12 cellular contexts compared by ENCODE assay signal in genomic region chr19:18559685-18560084, GRCh38. TPM values are rescaled to one million over a fixed set of nuclear protein-coding genes. Genes with fewer than 3 reads are reported as not detected.
DNase-seq lines count a peak whose midpoint lies in the region; ATAC-seq and TF ChIP-seq lines count a peak whose summit lies in the region.
"Had no signal": no experiment of that assay in that cellular context is flagged by ENCODE, and none has a peak within 500 bp of the region (broad histone marks: within the 10 kb centered on the region; RNA-seq: fewer than 3 reads in every experiment).

No MANE protein-coding gene starts in this region.

- no peak for TF ChIP-seq POLR2A in spleen (IDR thresholded peaks at IDR 0.05)

- H3K9me3 Mint-ChIP-seq in activated CD4-positive, alpha-beta T cell treated with anti-CD3 and anti-CD28 coated beads, Interleukin-2, amount 10 ng/mL, durations not matched to agents 7 days and 5 days, result no peaks in the 10 kb centered on the region

- no peak for TF ChIP-seq CTCF in RWPE1 (conservative IDR thresholded peaks at IDR 0.05; ENCODE audit: low read depth)
- TF ChIP-seq CTCF in spleen (IDR thresholded peaks at IDR 0.05 in 8 of 11, conservative IDR thresholded peaks at IDR 0.05 in 3 of 11), result no peak
- TF ChIP-seq CTCF in GM20000 (IDR thresholded peaks at IDR 0.05; ENCODE audit: extremely low read depth, missing control alignments), result no peak

- peak overlapping the region; percentile 83 for H3K4me3 Mint-ChIP-seq in activated CD4-positive, alpha-beta T cell treated with anti-CD3 and anti-CD28 coated beads, Interleukin-2, amount 10 ng/mL, durations not matched to agents 7 days and 5 days

- H3K4me1 Mint-ChIP-seq in activated CD4-positive, alpha-beta T cell treated with anti-CD3 and anti-CD28 coated beads, Interleukin-2, amount 10 ng/mL, durations not matched to agents 7 days and 5 days, result peaks cover 27% of the 10 kb centered on the region

- no peak overlapping the region for H3K4me3 ChIP-seq in effector memory CD4-positive, alpha-beta T cell (ENCODE audit: insufficient read depth, low read depth, low read length, poor library complexity, severe bottlenecking)
- no peak overlapping the region for H3K4me3 ChIP-seq in spleen
- H3K4me3 ChIP-seq: cardiac muscle cell, stomach had no signal

- intact Hi-C loops in spleen (cut with DNase I; ENCODE audit: low total_unique reads), result no loop called here

- H3K4me1 ChIP-seq in effector memory CD4-positive, alpha-beta T cell (ENCODE audit: control insufficient read depth, insufficient read depth, low read length, poor library complexity, severe bottlenecking), result peaks cover 13% of the 10 kb centered on the region
- peaks cover 11 to 68% (median 39%) of the 10 kb centered on the region in 6 donors for H3K4me1 ChIP-seq in spleen

- H3K27me3 Mint-ChIP-seq in activated CD4-positive, alpha-beta T cell treated with anti-CD3 and anti-CD28 coated beads, Interleukin-2, amount 10 ng/mL, durations not matched to agents 7 days and 5 days, result no peaks in the 10 kb centered on the region

- H3K36me3 ChIP-seq in effector memory CD4-positive, alpha-beta T cell (ENCODE audit: control insufficient read depth, insufficient read depth, low read length), result peaks cover 23% of the 10 kb centered on the region
- H3K36me3 ChIP-seq in spleen, result peaks cover 0 to 36% (median 25%) of the 10 kb centered on the region in 6 donors
- H3K36me3 ChIP-seq: cardiac muscle cell had no signal

- peak overlapping the region; percentile 97 for H3K27ac Mint-ChIP-seq in activated CD4-positive, alpha-beta T cell treated with anti-CD3 and anti-CD28 coated beads, Interleukin-2, amount 10 ng/mL, durations not matched to agents 7 days and 5 days

- no peaks in the 10 kb centered on the region for H3K9me3 ChIP-seq in effector memory CD4-positive, alpha-beta T cell (ENCODE audit: control insufficient read depth, low read length)
- no peaks in the 10 kb centered on the region for H3K9me3 ChIP-seq in spleen
- H3K9me3 ChIP-seq: stomach had no signal

- H3K27ac ChIP-seq in RWPE1 (peak overlapping the region; percentile 50), spleen (peak overlapping the region in 7 of 8 donors; percentile 25 to 98 (median 95))
- peak overlapping the region; percentile 25 for H3K27ac ChIP-seq in effector memory CD4-positive, alpha-beta T cell (ENCODE audit: insufficient read depth, low read length, poor library complexity, severe bottlenecking)
- H3K27ac ChIP-seq: cardiac muscle cell had no signal

- CTCF ChIA-PET in activated CD4-positive, alpha-beta T cell treated with anti-CD3 and anti-CD28 coated beads, Interleukin-2, amount 10 ng/mL, durations not matched to agents 7 days and 5 days (lab: Charles Lee), result interaction anchor here (0.7 kb wide), 1 partner anchor 48 kb away, joined by 3 read pairs; no protein-coding TSS in a partner anchor
- CTCF ChIA-PET in RWPE1 (lab: Yijun Ruan, JAX), result no interaction called here

- no peak for ATAC-seq in HG03460 (IDR thresholded peaks at IDR 0.05; ENCODE audit: unreplicated experiment)

- WGBS in spleen, 5 donors, result 42 to 53% (median 46%) methylated on average over 5 of the region's 5 CpGs

- POLR2A ChIA-PET in activated CD4-positive, alpha-beta T cell treated with anti-CD3 and anti-CD28 coated beads, Interleukin-2, amount 10 ng/mL, durations not matched to agents 7 days and 5 days (lab: Charles Lee), result no interaction called here
- POLR2A ChIA-PET in RWPE1 (lab: Yijun Ruan, JAX; ENCODE audit: low non-redundant PET), result no interaction called here

- peaks cover 14% of the 10 kb centered on the region for H3K36me3 Mint-ChIP-seq in activated CD4-positive, alpha-beta T cell treated with anti-CD3 and anti-CD28 coated beads, Interleukin-2, amount 10 ng/mL, durations not matched to agents 7 days and 5 days (ENCODE audit: low read depth)

- no peaks in the 10 kb centered on the region for H3K27me3 ChIP-seq in effector memory CD4-positive, alpha-beta T cell (replicated peaks; ENCODE audit: control insufficient read depth, insufficient read depth, low read length, poor library complexity, severe bottlenecking)
- H3K27me3 ChIP-seq in spleen (replicated peaks in 1 of 7), result no peaks in the 10 kb centered on the region
- H3K27me3 ChIP-seq: cardiac muscle cell, stomach had no signal

- no peak for DNase-seq in activated CD4-positive, alpha-beta T cell treated with anti-CD3 and anti-CD28 coated beads, Interleukin-2, amount 10 ng/mL, durations not matched to agents 7 days and 5 days
- DNase-seq in activated CD4-positive, alpha-beta T cell treated with anti-CD3 and anti-CD28 coated beads, Interleukin-2, amount 50 U/mL, for 48 hours, result no peak
- DNase-seq in RWPE1 (ENCODE audit: low spot score) (no peak), spleen (no peak), GM20000 (ENCODE audit: low spot score) (no peak)
- no peak for DNase-seq in effector memory CD4-positive, alpha-beta T cell
- no peak for DNase-seq in activated CD4-positive, CD25-positive, alpha-beta regulatory T cell (lab: John Stamatoyannopoulos, UW)
- DNase-seq: NCI-H1105, NCI-H510A treated with DMSO at 0.1 percent for 48 hours, stomach had no signal

RNA-seq across cellular contexts. Expression of gene KXD1, which starts 2.0 kb away (rescaled TPM):
- total RNA-seq in activated CD4-positive, alpha-beta T cell treated with anti-CD3 and anti-CD28 coated beads, Interleukin-2, amount 10 ng/mL, durations not matched to agents 7 days and 5 days, result 10 to 100 TPM; 95.4 to 100.0 TPM
- 10 to 100 TPM; 63.9 to 90.9 (median 75.7) TPM for total RNA-seq in spleen
- polyA plus RNA-seq in spleen, result 10 to 100 TPM; 65.9 to 78.5 (median 68.9) TPM

RNA-seq across cellular contexts. Expression of gene UBA52, which starts 12.0 kb away (rescaled TPM):
- 1,000 to 10,000 TPM; 1,627 to 1,778 TPM for total RNA-seq in activated CD4-positive, alpha-beta T cell treated with anti-CD3 and anti-CD28 coated beads, Interleukin-2, amount 10 ng/mL, durations not matched to agents 7 days and 5 days
- 1,000 to 10,000 TPM in 3 of 7 donors, 100 to 1,000 TPM in 4; 650 to 1,362 (median 985) TPM for total RNA-seq in spleen
- 1,000 to 10,000 TPM; 1,341 to 2,132 (median 1,852) TPM for polyA plus RNA-seq in spleen

RNA-seq across cellular contexts. Expression of gene FKBP8, which starts 16.3 kb away (rescaled TPM):
- total RNA-seq in activated CD4-positive, alpha-beta T cell treated with anti-CD3 and anti-CD28 coated beads, Interleukin-2, amount 10 ng/mL, durations not matched to agents 7 days and 5 days, result 100 to 1,000 TPM; 185 to 206 TPM
- 100 to 1,000 TPM; 183 to 309 (median 203) TPM for total RNA-seq in spleen
- polyA plus RNA-seq in spleen, result 100 to 1,000 TPM; 131 to 276 (median 141) TPM

RNA-seq across cellular contexts. Expression of gene REX1BD, which starts 28.9 kb away (rescaled TPM):
- 10 to 100 TPM; 73.0 to 85.2 TPM for total RNA-seq in activated CD4-positive, alpha-beta T cell treated with anti-CD3 and anti-CD28 coated beads, Interleukin-2, amount 10 ng/mL, durations not matched to agents 7 days and 5 days
- 100 to 1,000 TPM in 1 of 7 donors, 10 to 100 TPM in 6; 65.4 to 103 (median 78.7) TPM for total RNA-seq in spleen
- 100 to 1,000 TPM; 127 to 182 (median 160) TPM for polyA plus RNA-seq in spleen

RNA-seq across cellular contexts. Expression of gene ELL, which starts 37.8 kb away (rescaled TPM):
- total RNA-seq in activated CD4-positive, alpha-beta T cell treated with anti-CD3 and anti-CD28 coated beads, Interleukin-2, amount 10 ng/mL, durations not matched to agents 7 days and 5 days, result 10 to 100 TPM; 20.3 to 20.9 TPM
- 10 to 100 TPM; 23.0 to 44.8 (median 32.1) TPM for total RNA-seq in spleen
- polyA plus RNA-seq in spleen, result 10 to 100 TPM in 1 of 3 donors, 1 to 10 TPM in 2; 4.5 to 14.2 (median 7.9) TPM

Comparison
In these comparisons a context has a peak if more than half of its experiments do, and no peak if none do; other contexts are left out.
1. H3K27ac ChIP-seq: peak in every context shown above with its lines; median percentile 95 in spleen; 50 in RWPE1; 25 in effector memory CD4-positive, alpha-beta T cell.